ENCODE assay signal across 9 cellular contexts in genomic region chr7:151409555-151410404, GRCh38. TPM values are rescaled to one million over a fixed set of nuclear protein-coding genes. Genes with fewer than 3 reads are reported as not detected.
DNase-seq lines count a peak whose midpoint lies in the region; ATAC-seq, FAIRE-seq and TF ChIP-seq lines count a peak whose summit lies in the region.
"Had no signal": no experiment of that assay in that cellular context is flagged by ENCODE, and none has a peak within 500 bp of the region (broad histone marks: within the 10 kb centered on the region; RNA-seq: fewer than 3 reads in every experiment).

A gene with protein sequence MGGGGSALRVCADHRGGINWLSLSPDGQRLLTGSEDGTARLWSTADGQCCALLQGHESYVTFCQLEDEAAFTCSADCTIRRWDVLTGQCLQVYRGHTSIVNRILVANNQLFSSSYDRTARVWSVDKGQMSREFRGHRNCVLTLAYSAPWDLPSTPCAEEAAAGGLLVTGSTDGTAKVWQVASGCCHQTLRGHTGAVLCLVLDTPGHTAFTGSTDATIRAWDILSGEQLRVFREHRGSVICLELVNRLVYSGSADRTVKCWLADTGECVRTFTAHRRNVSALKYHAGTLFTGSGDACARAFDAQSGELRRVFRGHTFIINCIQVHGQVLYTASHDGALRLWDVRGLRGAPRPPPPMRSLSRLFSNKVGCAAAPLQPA (minus strand): TSS chr7:151410038. CDS start chr7:151409589, 449 bp downstream.

- H3K4me1 ChIP-seq in ascending aorta: peaks cover 5 to 14% of the 10 kb centered on the region in 2 donors
- H3K4me1 ChIP-seq in kidney (ENCODE audit: control insufficient read depth in 1 of 2, insufficient read depth in 1 of 2, low read depth in 1 of 2, low read length in 2 of 2): peaks cover 0 to 5% of the 10 kb centered on the region in 2 donors
- peaks cover 18% of the 10 kb centered on the region for H3K4me1 ChIP-seq in stomach smooth muscle (ENCODE audit: control insufficient read depth, insufficient read depth, low read length)

- H3K27ac ChIP-seq in ascending aorta (peak within 1 kb of the TSS in 1 of 2 donors; percentile 4), kidney (ENCODE audit: low read depth in 2 of 2, low read length in 2 of 2) (no peak within 1 kb of the TSS), stomach smooth muscle (ENCODE audit: low read length) (no peak within 1 kb of the TSS)

- H3K4me3 ChIP-seq in ascending aorta (peak within 1 kb of the TSS; percentile 51 to 65), kidney (ENCODE audit: low read length in 2 of 2) (peak within 1 kb of the TSS in 1 of 2 donors; percentile 43), stomach smooth muscle (ENCODE audit: low read length in 2 of 2) (peak within 1 kb of the TSS; percentile 51 to 68), foreskin fibroblast (ENCODE audit: low read depth in 1 of 2, low read length in 2 of 2) (peak within 1 kb of the TSS in 1 of 2 donors; percentile 19)

- TF ChIP-seq CTCF in ascending aorta (IDR thresholded peaks at IDR 0.05) (no peak), kidney (IDR thresholded peaks at IDR 0.05; ENCODE audit: borderline replicate concordance, extremely low read depth, insufficient read depth) (no peak), foreskin fibroblast (IDR thresholded peaks at IDR 0.05; ENCODE audit: low read depth, low read length) (no peak)

- H3K27me3 ChIP-seq in ascending aorta: peaks cover 12% of the 10 kb centered on the region
- H3K27me3 ChIP-seq in stomach smooth muscle (ENCODE audit: control insufficient read depth in 1 of 2, insufficient read depth in 2 of 2, low read length in 2 of 2): peaks cover 32 to 42% of the 10 kb centered on the region in 2 donors

- intact Hi-C loops in ascending aorta (cut with DNase I) (loop anchor here (5.0 kb wide), 1 partner anchor 38 kb away; no protein-coding TSS in a partner anchor), kidney (cut with DNase I) (no loop called here)

- peak; percentile 23 for DNase-seq in NCI-H1092 treated with DMSO at 0.1 percent for 48 hours (lab: John Stamatoyannopoulos, UW)
- no peak for DNase-seq in NCI-H1092 (lab: John Stamatoyannopoulos, UW)
- DNase-seq in ascending aorta (ENCODE audit: low spot score in 2 of 2): no peak
- DNase-seq in kidney: peak; percentile 78
- DNase-seq in stimulated activated CD4-positive, alpha-beta T cell treated with anti-CD3 and anti-CD28 coated beads, Interleukin-1b, Interleukin-23, amount 100 ng/mL, for 48 hours: no peak
- no peak for DNase-seq in foreskin fibroblast

- FAIRE-seq in kidney (lab: Jason Lieb, UNC): no peak
- FAIRE-seq: A204.1 had no signal

- peak within 1 kb of the TSS in 1 of 2 donors; percentile 34 for H3K9ac ChIP-seq in kidney (ENCODE audit: low read length in 2 of 2)
- no peak within 1 kb of the TSS for H3K9ac ChIP-seq in stomach smooth muscle (ENCODE audit: low read length in 2 of 2)

- H3K9me3 ChIP-seq in ascending aorta: no peaks in the 10 kb centered on the region
- no peaks in the 10 kb centered on the region for H3K9me3 ChIP-seq in kidney (ENCODE audit: control insufficient read depth in 1 of 2, low read length in 2 of 2)
- no peaks in the 10 kb centered on the region for H3K9me3 ChIP-seq in stomach smooth muscle (ENCODE audit: control insufficient read depth in 2 of 2, low read length in 2 of 2)

- no peaks in the 10 kb centered on the region for H3K36me3 ChIP-seq in ascending aorta
- H3K36me3 ChIP-seq in kidney (ENCODE audit: control insufficient read depth in 1 of 2, insufficient read depth in 2 of 2, low read length in 2 of 2): no peaks in the 10 kb centered on the region
- no peaks in the 10 kb centered on the region for H3K36me3 ChIP-seq in stomach smooth muscle (ENCODE audit: control insufficient read depth in 2 of 2, insufficient read depth in 2 of 2, low read length in 2 of 2)

- ATAC-seq in GM19328 (IDR thresholded peaks at IDR 0.05; ENCODE audit: unreplicated experiment): no peak

RNA-seq across cellular contexts. Expression of the gene that starts here (rescaled TPM):
- total RNA-seq in ascending aorta (4.0 TPM), kidney (5.9 TPM)
- polyA plus RNA-seq in kidney (ENCODE audit: insufficient read depth, low read depth, low replicate concordance): 1.8 TPM

Comparison
In these comparisons a context has a peak if more than half of its experiments do, and no peak if none do; other contexts are left out.
1. DNase-seq: peak in NCI-H1092 treated with DMSO at 0.1 percent for 48 hours (single experiment) and kidney (single experiment); none in NCI-H1092 (single experiment), ascending aorta (0 of 2), stimulated activated CD4-positive, alpha-beta T cell treated with anti-CD3 and anti-CD28 coated beads, Interleukin-1b, Interleukin-23, amount 100 ng/mL, for 48 hours (single experiment) and foreskin fibroblast (0 of 2).